28 cellular contexts compared by ENCODE assay signal in the genomic region with DNA sequence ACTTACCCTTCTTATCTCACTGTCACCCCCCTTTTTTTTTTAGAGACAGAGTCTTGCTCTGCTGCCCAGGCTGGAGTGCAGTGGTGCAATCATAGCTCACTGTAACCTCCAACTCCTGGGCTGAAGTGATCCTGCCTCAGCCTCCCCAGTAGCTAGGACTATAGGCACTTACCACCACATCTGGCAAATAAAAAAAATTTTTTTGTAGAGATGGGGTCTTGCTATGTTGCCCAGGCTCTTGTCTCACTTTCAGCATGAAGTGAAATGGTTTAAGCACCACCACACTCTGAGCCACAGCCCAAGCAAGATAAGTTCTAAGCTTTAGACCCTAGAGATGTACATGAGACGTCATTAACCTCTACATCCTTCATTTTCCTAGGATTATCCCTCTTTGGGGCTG. TPM values are rescaled to one million over a fixed set of nuclear protein-coding genes. Genes with fewer than 3 reads are reported as not detected.
"Had no signal": no experiment of that assay in that cellular context is flagged by ENCODE, and none has a peak within 500 bp of the region (broad histone marks: within the 10 kb centered on the region; RNA-seq: fewer than 3 reads in every experiment).

No MANE protein-coding gene starts in this region.

- H3K27ac ChIP-seq: SJCRH30, SK-N-MC had no signal

- H3K27me3 Mint-ChIP-seq: activated naive CD4-positive, alpha-beta T cell treated with anti-CD3 and anti-CD28 coated beads, Interleukin-2, amount 50 U/mL, for 24 hours; activated T-helper 17 cell treated with anti-CD3 and anti-CD28 coated beads, Interleukin-2, amount 50 U/mL, for 72 hours had no signal

- DNase-seq: activated CD4-positive, alpha-beta T cell treated with anti-CD3 and anti-CD28 coated beads, Interleukin-2, amount 10 ng/mL, durations not matched to agents 24 days and 14 days; activated CD4-positive, alpha-beta T cell treated with anti-CD3 and anti-CD28 coated beads, Interleukin-2, amount 50 U/mL, for 4 hours; activated CD8-positive, alpha-beta T cell treated with anti-CD3 and anti-CD28 coated beads for 36 hours; activated effector memory CD4-positive, alpha-beta T cell treated with anti-CD3 and anti-CD28 coated beads, Interleukin-2, amount 50 U/mL, for 16 hours; activated naive CD4-positive, alpha-beta T cell; activated naive CD8-positive, alpha-beta T cell treated with anti-CD3 and anti-CD28 coated beads, Interleukin-2, amount 10 ng/mL, durations not matched to agents 7 days and 5 days; activated T-cell treated with anti-CD3 and anti-CD28 coated beads, Interleukin-2, amount 50 U/mL, for 1 hour; activated T-cell treated with anti-CD3 and anti-CD28 coated beads, Interleukin-2, amount 50 U/mL, for 72 hours; amygdala; caudate nucleus; MM.1S; MV-4-11; NCI-H1092; NCI-H146; NCI-H187; NCI-H2081 treated with DMSO at 0.1 percent for 48 hours; NCI-H226; NCI-H524 treated with DMSO at 0.1 percent for 48 hours; SHP77; SJCRH30 had no signal

- H3K27ac Mint-ChIP-seq: activated CD4-positive, alpha-beta T cell treated with anti-CD3 and anti-CD28 coated beads, Interleukin-2, amount 10 ng/mL, durations not matched to agents 24 days and 14 days; activated CD8-positive, alpha-beta T cell treated with anti-CD3 and anti-CD28 coated beads for 36 hours; activated naive CD4-positive, alpha-beta T cell treated with anti-CD3 and anti-CD28 coated beads, Interleukin-2, amount 50 U/mL, for 24 hours; activated naive CD8-positive, alpha-beta T cell treated with anti-CD3 and anti-CD28 coated beads, Interleukin-2, amount 10 ng/mL, durations not matched to agents 7 days and 5 days; activated T-cell treated with anti-CD3 and anti-CD28 coated beads, Interleukin-2, amount 50 U/mL, for 72 hours; activated T-helper 17 cell treated with anti-CD3 and anti-CD28 coated beads, Interleukin-2, amount 50 U/mL, for 72 hours; T-helper 1 cell treated with Interleukin-12 subunit alpha and Interleukin-12 subunit beta and Interleukin-4 antibody, amounts not matched to agents 30 μg/mL and 1 μg/mL, for 36 hours; T-helper 2 cell treated with Interferon-gamma antibody and Interleukin-4, amounts not matched to agents 5 μg/mL and 100 μg/mL, for 36 hours had no signal

- H3K4me3 ChIP-seq: SJCRH30, SK-N-MC had no signal

- H3K9me3 Mint-ChIP-seq: activated CD4-positive, alpha-beta T cell treated with anti-CD3 and anti-CD28 coated beads, Interleukin-2, amount 10 ng/mL, durations not matched to agents 24 days and 14 days; activated CD8-positive, alpha-beta T cell treated with anti-CD3 and anti-CD28 coated beads for 36 hours; activated naive CD4-positive, alpha-beta T cell treated with anti-CD3 and anti-CD28 coated beads, Interleukin-2, amount 50 U/mL, for 24 hours; activated naive CD8-positive, alpha-beta T cell treated with anti-CD3 and anti-CD28 coated beads, Interleukin-2, amount 10 ng/mL, durations not matched to agents 7 days and 5 days; activated T-cell treated with anti-CD3 and anti-CD28 coated beads, Interleukin-2, amount 50 U/mL, for 72 hours; activated T-helper 17 cell treated with anti-CD3 and anti-CD28 coated beads, Interleukin-2, amount 50 U/mL, for 72 hours; brain; T-helper 1 cell treated with Interleukin-12 subunit alpha and Interleukin-12 subunit beta and Interleukin-4 antibody, amounts not matched to agents 30 μg/mL and 1 μg/mL, for 36 hours; T-helper 2 cell treated with Interferon-gamma antibody and Interleukin-4, amounts not matched to agents 5 μg/mL and 100 μg/mL, for 36 hours had no signal

- H3K4me3 Mint-ChIP-seq: activated CD4-positive, alpha-beta T cell treated with anti-CD3 and anti-CD28 coated beads, Interleukin-2, amount 10 ng/mL, durations not matched to agents 24 days and 14 days; activated CD8-positive, alpha-beta T cell treated with anti-CD3 and anti-CD28 coated beads for 36 hours; activated naive CD4-positive, alpha-beta T cell treated with anti-CD3 and anti-CD28 coated beads, Interleukin-2, amount 50 U/mL, for 24 hours; activated naive CD8-positive, alpha-beta T cell treated with anti-CD3 and anti-CD28 coated beads, Interleukin-2, amount 10 ng/mL, durations not matched to agents 7 days and 5 days; activated T-cell treated with anti-CD3 and anti-CD28 coated beads, Interleukin-2, amount 50 U/mL, for 72 hours; activated T-helper 17 cell treated with anti-CD3 and anti-CD28 coated beads, Interleukin-2, amount 50 U/mL, for 72 hours; brain; T-helper 1 cell treated with Interleukin-12 subunit alpha and Interleukin-12 subunit beta and Interleukin-4 antibody, amounts not matched to agents 30 μg/mL and 1 μg/mL, for 36 hours; T-helper 2 cell treated with Interferon-gamma antibody and Interleukin-4, amounts not matched to agents 5 μg/mL and 100 μg/mL, for 36 hours had no signal

- H3K36me3 Mint-ChIP-seq: activated naive CD4-positive, alpha-beta T cell treated with anti-CD3 and anti-CD28 coated beads, Interleukin-2, amount 50 U/mL, for 24 hours; activated naive CD8-positive, alpha-beta T cell treated with anti-CD3 and anti-CD28 coated beads, Interleukin-2, amount 10 ng/mL, durations not matched to agents 7 days and 5 days; brain had no signal

- H3K9me3 ChIP-seq: SJCRH30 had no signal

- H3K27me3 ChIP-seq: SJCRH30 had no signal

- ATAC-seq: activated CD8-positive, alpha-beta T cell treated with anti-CD3 and anti-CD28 coated beads for 36 hours; activated T-cell treated with anti-CD3 and anti-CD28 coated beads, Interleukin-2, amount 50 U/mL, for 72 hours; activated T-helper 17 cell treated with anti-CD3 and anti-CD28 coated beads, Interleukin-2, amount 50 U/mL, for 72 hours; Panc1 had no signal

- H3K4me1 Mint-ChIP-seq: activated naive CD4-positive, alpha-beta T cell treated with anti-CD3 and anti-CD28 coated beads, Interleukin-2, amount 50 U/mL, for 24 hours; activated naive CD8-positive, alpha-beta T cell treated with anti-CD3 and anti-CD28 coated beads, Interleukin-2, amount 10 ng/mL, durations not matched to agents 7 days and 5 days; activated T-helper 17 cell treated with anti-CD3 and anti-CD28 coated beads, Interleukin-2, amount 50 U/mL, for 72 hours; brain had no signal

RNA-seq across cellular contexts. Expression of a gene that starts 35.7 kb away (rescaled TPM):
- total RNA-seq: activated CD4-positive, alpha-beta T cell treated with anti-CD3 and anti-CD28 coated beads, Interleukin-2, amount 10 ng/mL, durations not matched to agents 24 days and 14 days; activated CD8-positive, alpha-beta T cell treated with anti-CD3 and anti-CD28 coated beads for 36 hours; activated T-cell treated with anti-CD3 and anti-CD28 coated beads, Interleukin-2, amount 50 U/mL, for 72 hours; NCI-H460 had no signal
